Comparison of ENCODE assay signal across 1 cellular context in the genomic region with DNA sequence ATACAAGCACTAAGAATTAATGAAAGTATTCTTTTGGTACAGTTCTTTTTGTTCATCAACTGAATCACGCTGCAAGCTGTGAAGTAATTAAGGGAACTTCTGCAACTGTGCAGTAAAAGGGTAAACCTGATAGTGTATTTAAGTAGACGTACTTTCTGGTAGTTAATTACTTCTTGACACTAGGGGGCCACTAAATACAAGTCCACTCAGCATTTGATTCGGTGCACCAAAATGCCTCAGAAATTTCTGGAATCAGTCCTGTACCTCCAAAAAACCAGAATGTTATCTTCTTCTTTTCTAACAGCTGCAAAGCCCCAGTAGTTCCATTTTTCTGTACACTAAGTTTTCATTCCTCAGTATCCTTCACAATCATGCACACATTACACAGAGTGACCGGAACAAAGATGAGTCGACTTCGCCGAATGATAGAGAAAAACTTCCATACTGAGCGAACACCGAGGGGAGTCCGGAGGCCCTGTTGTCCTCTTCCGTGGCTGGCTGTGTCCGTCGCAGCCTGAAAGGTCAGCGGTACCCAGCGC.
TF ChIP-seq lines count a peak whose summit lies in the region.

No MANE protein-coding gene starts in this region.

TF ChIP-seq in WTC11, 78 proteins besides CTCF, POLR2A, EP300 and RAD21 (continued from another document):
- TF ChIP-seq SOX15 (CRISPR knock-in tag; IDR thresholded peaks at IDR 0.05) (no peak), PREB (CRISPR knock-in tag; IDR thresholded peaks at IDR 0.05; ENCODE audit: borderline replicate concordance) (no peak), ZNF317 (CRISPR knock-in tag; IDR thresholded peaks at IDR 0.05; ENCODE audit: borderline replicate concordance, low read depth) (no peak), STAT6 (CRISPR knock-in tag; conservative IDR thresholded peaks at IDR 0.05; ENCODE audit: low read depth) (no peak), MXD4 (CRISPR knock-in tag; IDR thresholded peaks at IDR 0.05; ENCODE audit: borderline replicate concordance) (no peak), JUN (CRISPR knock-in tag; IDR thresholded peaks at IDR 0.05) (no peak), USF2 (CRISPR knock-in tag; IDR thresholded peaks at IDR 0.05) (no peak), ZNF232 (CRISPR knock-in tag; IDR thresholded peaks at IDR 0.05) (no peak), GABPB1 (CRISPR knock-in tag; IDR thresholded peaks at IDR 0.05) (no peak), TP53 (CRISPR knock-in tag; IDR thresholded peaks at IDR 0.05) (no peak), ZNF263 (CRISPR knock-in tag; IDR thresholded peaks at IDR 0.05; ENCODE audit: low read depth) (no peak)
